Comparison of ENCODE assay signal across 14 cellular contexts in genomic region chr5:124927735-124928134, GRCh38.
DNase-seq lines count a peak whose midpoint lies in the region; ATAC-seq and TF ChIP-seq lines count a peak whose summit lies in the region.
"Had no signal": no experiment of that assay in that cellular context is flagged by ENCODE, and none has a peak within 500 bp of the region (broad histone marks: within the 10 kb centered on the region; RNA-seq: fewer than 3 reads in every experiment).

No MANE protein-coding gene starts in this region.

- H3K27me3 ChIP-seq in OCI-LY1 (ENCODE audit: insufficient read depth, low read length): no peaks in the 10 kb centered on the region
- no peaks in the 10 kb centered on the region for H3K27me3 ChIP-seq in mesendoderm (ENCODE audit: insufficient read depth, low read length, poor library complexity)

- no peak overlapping the region for H3K4me2 ChIP-seq in OCI-LY1 (ENCODE audit: low read length)
- H3K4me2 ChIP-seq in mesendoderm (ENCODE audit: low read length): no peak overlapping the region

- no peak overlapping the region for H2BK120ac ChIP-seq in mesendoderm (ENCODE audit: low read depth, low read length)

- H3K4me1 Mint-ChIP-seq in activated CD4-positive, alpha-beta T cell treated with anti-CD3 and anti-CD28 coated beads for 36 hours: no peaks in the 10 kb centered on the region
- no peaks in the 10 kb centered on the region for H3K4me1 Mint-ChIP-seq in glutamatergic neuron (ENCODE audit: low read depth, unreplicated experiment)
- H3K4me1 Mint-ChIP-seq: stimulated activated effector memory CD8-positive, alpha-beta T cell treated with anti-CD3 and anti-CD28 coated beads, Interleukin-12 subunit alpha, Interleukin-12 subunit beta, amount 100 ng/mL, for 72 hours had no signal

- DNase-seq in EH (ENCODE audit: low read depth) (peak; percentile 70), choroid plexus epithelial cell (ENCODE audit: low read depth) (peak; percentile 58), mesendoderm (peak; percentile 82), glutamatergic neuron (no peak)
- DNase-seq in activated CD4-positive, alpha-beta T cell treated with anti-CD3 and anti-CD28 coated beads for 36 hours: no peak
- DNase-seq: Calu3, kidney glomerular epithelial cell, NCI-H446 had no signal

- no peaks in the 10 kb centered on the region for H3K9me3 Mint-ChIP-seq in activated CD4-positive, alpha-beta T cell treated with anti-CD3 and anti-CD28 coated beads for 36 hours (ENCODE audit: low read depth)
- H3K9me3 Mint-ChIP-seq in glutamatergic neuron (ENCODE audit: unreplicated experiment): no peaks in the 10 kb centered on the region
- H3K9me3 Mint-ChIP-seq: type B pancreatic cell had no signal

- no CpG with 5 or more reads among the region's 3 CpGs for WGBS in mesendoderm (ENCODE audit: extremely low coverage, insufficient coverage, low lambda C conversion rate)

- H3K56ac ChIP-seq in mesendoderm (ENCODE audit: low read length): no peak overlapping the region

- TF ChIP-seq CTCF in OCI-LY1 (IDR thresholded peaks at IDR 0.05; ENCODE audit: low read length) (no peak), choroid plexus epithelial cell (conservative IDR thresholded peaks at IDR 0.05; ENCODE audit: low read depth, low read length) (no peak), glutamatergic neuron (IDR thresholded peaks at IDR 0.05; ENCODE audit: partially characterized antibody, unreplicated experiment) (no peak)

- H2AFZ ChIP-seq in OCI-LY1 (ENCODE audit: low read length): no peak overlapping the region

- H2BK5ac ChIP-seq in mesendoderm (ENCODE audit: low read length): no peak overlapping the region

- no peak for ATAC-seq in HG02642 (IDR thresholded peaks at IDR 0.05; ENCODE audit: poor library complexity, unreplicated experiment)
- no peak for ATAC-seq in HG03565 (IDR thresholded peaks at IDR 0.05; ENCODE audit: unreplicated experiment)
- no peak for ATAC-seq in activated CD4-positive, alpha-beta T cell treated with anti-CD3 and anti-CD28 coated beads for 36 hours
- ATAC-seq: K562; stimulated activated effector memory CD8-positive, alpha-beta T cell treated with anti-CD3 and anti-CD28 coated beads, Interleukin-12 subunit alpha, Interleukin-12 subunit beta, amount 100 ng/mL, for 72 hours had no signal

- H3K9me2 ChIP-seq in OCI-LY1 (ENCODE audit: low read depth, low read length): no peaks in the 10 kb centered on the region

- peaks cover 18% of the 10 kb centered on the region for H3K4me1 ChIP-seq in OCI-LY1 (ENCODE audit: insufficient read depth, low read length, severe bottlenecking)
- H3K4me1 ChIP-seq in mesendoderm (ENCODE audit: control insufficient read depth, low read depth, low read length): peaks cover 9% of the 10 kb centered on the region

- no peak overlapping the region for H3K4me3 Mint-ChIP-seq in activated CD4-positive, alpha-beta T cell treated with anti-CD3 and anti-CD28 coated beads for 36 hours
- no peak overlapping the region for H3K4me3 Mint-ChIP-seq in glutamatergic neuron (ENCODE audit: unreplicated experiment)
- H3K4me3 Mint-ChIP-seq: stimulated activated effector memory CD8-positive, alpha-beta T cell treated with anti-CD3 and anti-CD28 coated beads, Interleukin-12 subunit alpha, Interleukin-12 subunit beta, amount 100 ng/mL, for 72 hours; type B pancreatic cell had no signal

- H4K8ac ChIP-seq in mesendoderm (ENCODE audit: low read depth, low read length): no peak overlapping the region

- no peaks in the 10 kb centered on the region for H3K9me3 ChIP-seq in OCI-LY1 (ENCODE audit: low read length)

- H3K36me3 ChIP-seq in OCI-LY1 (ENCODE audit: insufficient read depth, low read length) (no peaks in the 10 kb centered on the region), mesendoderm (ENCODE audit: control insufficient read depth, insufficient read depth, low read length) (no peaks in the 10 kb centered on the region)

- no peak overlapping the region for H2AK5ac ChIP-seq in mesendoderm (ENCODE audit: low read length)

- no peaks in the 10 kb centered on the region for H3K79me1 ChIP-seq in mesendoderm (ENCODE audit: low read length)

- H3K4ac ChIP-seq in mesendoderm (ENCODE audit: low read depth, low read length): no peak overlapping the region

- H3F3A ChIP-seq in OCI-LY1 (ENCODE audit: insufficient read depth, low read length): no peaks in the 10 kb centered on the region

- H4K5ac ChIP-seq in mesendoderm (ENCODE audit: low read length): no peak overlapping the region

- no peaks in the 10 kb centered on the region for H4K20me1 ChIP-seq in OCI-LY1 (ENCODE audit: insufficient read depth, low read length)

- no peaks in the 10 kb centered on the region for H3K36me3 Mint-ChIP-seq in activated CD4-positive, alpha-beta T cell treated with anti-CD3 and anti-CD28 coated beads for 36 hours (ENCODE audit: low read depth)
- H3K36me3 Mint-ChIP-seq in glutamatergic neuron (ENCODE audit: unreplicated experiment): no peaks in the 10 kb centered on the region
- H3K36me3 Mint-ChIP-seq: stimulated activated effector memory CD8-positive, alpha-beta T cell treated with anti-CD3 and anti-CD28 coated beads, Interleukin-12 subunit alpha, Interleukin-12 subunit beta, amount 100 ng/mL, for 72 hours; type B pancreatic cell had no signal

- H3K4me3 ChIP-seq in OCI-LY1 (ENCODE audit: low read depth, low read length, poor library complexity, severe bottlenecking) (no peak overlapping the region), choroid plexus epithelial cell (ENCODE audit: low read depth, low read length) (no peak overlapping the region), mesendoderm (ENCODE audit: low read length) (no peak overlapping the region)
- H3K4me3 ChIP-seq: K562 had no signal

- no peaks in the 10 kb centered on the region for H3K79me2 ChIP-seq in OCI-LY1 (ENCODE audit: insufficient read depth, low read length)
- H3K79me2 ChIP-seq in mesendoderm (ENCODE audit: control insufficient read depth, insufficient read depth, low read length): no peaks in the 10 kb centered on the region

- CTCF ChIA-PET in activated CD4-positive, alpha-beta T cell treated with anti-CD3 and anti-CD28 coated beads for 36 hours (lab: Charles Lee): no interaction called here

- peaks cover 4% of the 10 kb centered on the region for H3K27me3 Mint-ChIP-seq in activated CD4-positive, alpha-beta T cell treated with anti-CD3 and anti-CD28 coated beads for 36 hours
- no peaks in the 10 kb centered on the region for H3K27me3 Mint-ChIP-seq in glutamatergic neuron (ENCODE audit: unreplicated experiment)
- H3K27me3 Mint-ChIP-seq: type B pancreatic cell had no signal

- no peak overlapping the region for H2BK15ac ChIP-seq in mesendoderm (replicated peaks; ENCODE audit: low read depth)

- intact Hi-C loops in activated CD4-positive, alpha-beta T cell treated with anti-CD3 and anti-CD28 coated beads for 36 hours (cut with DNase I, micrococcal nuclease): no loop called here

- H3K9ac ChIP-seq in OCI-LY1 (ENCODE audit: low read length) (no peak overlapping the region), mesendoderm (ENCODE audit: low read length) (no peak overlapping the region)

- no peak overlapping the region for H3K23ac ChIP-seq in mesendoderm (ENCODE audit: low read length)

- no peak overlapping the region for H3K18ac ChIP-seq in mesendoderm (ENCODE audit: low read length)

- no peak overlapping the region for H3K27ac Mint-ChIP-seq in activated CD4-positive, alpha-beta T cell treated with anti-CD3 and anti-CD28 coated beads for 36 hours
- no peak overlapping the region for H3K27ac Mint-ChIP-seq in glutamatergic neuron (ENCODE audit: unreplicated experiment)
- H3K27ac Mint-ChIP-seq: stimulated activated effector memory CD8-positive, alpha-beta T cell treated with anti-CD3 and anti-CD28 coated beads, Interleukin-12 subunit alpha, Interleukin-12 subunit beta, amount 100 ng/mL, for 72 hours; type B pancreatic cell had no signal

- POLR2A ChIA-PET in activated CD4-positive, alpha-beta T cell treated with anti-CD3 and anti-CD28 coated beads for 36 hours (lab: Charles Lee): no interaction called here

- H3K27ac ChIP-seq in OCI-LY1 (ENCODE audit: low read depth, low read length, poor library complexity, severe bottlenecking) (peak overlapping the region; percentile 0), mesendoderm (ENCODE audit: low read depth, low read length) (no peak overlapping the region)

Comparison
In these comparisons a context has a peak if more than half of its experiments do, and no peak if none do; other contexts are left out.
1. DNase-seq: peak in EH (single experiment), choroid plexus epithelial cell (single experiment) and mesendoderm (single experiment); none in activated CD4-positive, alpha-beta T cell treated with anti-CD3 and anti-CD28 coated beads for 36 hours (single experiment) and glutamatergic neuron (single experiment).